1 cellular context compared by ENCODE assay signal in the genomic region with DNA sequence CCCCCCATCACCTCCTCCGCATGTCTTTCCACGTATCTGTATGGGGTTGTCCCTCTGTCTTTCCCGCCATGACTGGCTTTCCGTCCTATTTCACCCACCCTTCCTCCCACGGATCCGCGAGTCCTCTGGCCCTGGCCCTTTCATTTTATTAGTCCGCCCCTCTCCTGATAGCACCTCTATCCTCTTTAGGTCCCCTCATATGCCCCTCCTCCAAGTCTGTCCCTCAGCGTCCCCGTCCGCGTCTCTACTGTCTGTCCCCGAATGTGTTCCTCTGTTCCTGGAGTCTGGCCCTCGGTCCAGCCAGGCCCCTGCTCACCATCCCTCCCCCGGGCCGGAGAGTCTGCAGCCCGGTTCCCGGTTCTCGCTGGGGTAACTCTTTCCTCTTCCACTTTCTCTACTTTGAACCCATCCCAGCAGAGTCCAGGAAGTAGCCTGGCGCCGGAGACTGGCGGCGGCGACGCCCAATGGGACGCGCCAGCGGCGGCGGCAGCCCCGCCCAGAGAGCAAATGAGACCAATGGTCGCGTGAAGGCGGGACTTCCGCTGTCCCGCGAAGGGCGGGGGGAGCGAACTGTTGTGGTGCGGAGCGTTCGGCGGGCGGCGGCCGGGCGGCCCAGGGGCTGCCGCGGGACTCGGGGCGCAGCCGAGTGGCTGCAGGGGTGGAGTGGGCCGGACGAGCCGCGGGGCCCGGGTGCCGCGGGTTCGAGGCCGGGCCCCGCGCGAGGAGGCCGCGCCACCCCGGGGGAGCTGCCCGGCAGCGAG.
TF ChIP-seq lines count a peak whose summit lies in the region.

A gene with protein sequence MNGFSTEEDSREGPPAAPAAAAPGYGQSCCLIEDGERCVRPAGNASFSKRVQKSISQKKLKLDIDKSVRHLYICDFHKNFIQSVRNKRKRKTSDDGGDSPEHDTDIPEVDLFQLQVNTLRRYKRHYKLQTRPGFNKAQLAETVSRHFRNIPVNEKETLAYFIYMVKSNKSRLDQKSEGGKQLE (plus strand): TSS at position 576 of the 761 bp plus-strand sequence. CDS start 608 bp downstream, outside the sequence.

TF ChIP-seq in H1, 55 proteins besides CTCF, POLR2A, EP300 and RAD21 (continued from another document):
- TF ChIP-seq SP1 (IDR thresholded peaks at IDR 0.05; ENCODE audit: low read depth, low read length) = peak; percentile 97
